ENCODE assay signal across 1 cellular context in the genomic region with DNA sequence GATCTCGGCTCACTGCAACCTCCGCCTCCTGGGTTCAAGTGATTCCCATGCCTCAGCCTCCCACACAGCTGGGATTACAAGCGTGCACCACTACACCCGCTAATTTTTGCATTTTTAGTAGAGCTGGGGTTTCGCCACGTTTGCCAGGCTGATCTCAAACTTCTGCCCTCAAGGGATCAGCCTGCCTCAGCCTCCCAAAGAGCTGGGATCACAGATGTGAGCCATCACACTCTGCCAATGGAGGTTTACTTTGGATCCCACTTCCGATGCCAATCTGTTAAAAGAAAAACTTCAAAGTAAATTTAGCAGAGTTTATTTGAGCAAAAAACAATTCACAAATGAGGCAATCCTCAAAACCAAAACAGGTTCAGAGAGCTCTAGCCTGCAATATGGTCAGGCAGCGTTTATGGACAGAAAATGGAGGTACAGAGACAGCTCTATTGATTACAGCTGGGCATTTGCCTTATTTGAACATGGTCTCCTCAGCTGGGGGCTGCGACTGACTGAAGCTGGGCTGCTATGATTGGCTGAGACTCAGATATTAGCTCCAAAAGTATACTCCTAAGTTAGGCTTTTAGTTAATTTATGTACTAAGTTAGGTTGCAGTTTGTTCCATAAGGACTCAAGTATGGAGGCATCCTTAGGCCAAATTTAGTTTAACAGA.
TF ChIP-seq lines count a peak whose summit lies in the region.

No MANE protein-coding gene starts in this region.

TF ChIP-seq in H1, 55 proteins besides CTCF, POLR2A, EP300 and RAD21:
- TF ChIP-seq HDAC2 (IDR thresholded peaks at IDR 0.05; ENCODE audit: borderline replicate concordance in 1 of 2, low read depth in 2 of 2, low read length in 2 of 2) (no peak), TCF12 (IDR thresholded peaks at IDR 0.05; ENCODE audit: low read depth, low read length) (no peak), BRCA1 (IDR thresholded peaks at IDR 0.05; ENCODE audit: low read depth, low read length) (no peak), RXRA (IDR thresholded peaks at IDR 0.05; ENCODE audit: insufficient read depth, low read depth, low read length) (no peak), POLR2AphosphoS5 (IDR thresholded peaks at IDR 0.05; ENCODE audit: low read depth, low read length) (no peak), SP4 (IDR thresholded peaks at IDR 0.05; ENCODE audit: low read length) (no peak), ZNF274 (IDR thresholded peaks at IDR 0.05; ENCODE audit: borderline replicate concordance, extremely low read depth, low read length) (no peak)
- TF ChIP-seq, protein P1, sequence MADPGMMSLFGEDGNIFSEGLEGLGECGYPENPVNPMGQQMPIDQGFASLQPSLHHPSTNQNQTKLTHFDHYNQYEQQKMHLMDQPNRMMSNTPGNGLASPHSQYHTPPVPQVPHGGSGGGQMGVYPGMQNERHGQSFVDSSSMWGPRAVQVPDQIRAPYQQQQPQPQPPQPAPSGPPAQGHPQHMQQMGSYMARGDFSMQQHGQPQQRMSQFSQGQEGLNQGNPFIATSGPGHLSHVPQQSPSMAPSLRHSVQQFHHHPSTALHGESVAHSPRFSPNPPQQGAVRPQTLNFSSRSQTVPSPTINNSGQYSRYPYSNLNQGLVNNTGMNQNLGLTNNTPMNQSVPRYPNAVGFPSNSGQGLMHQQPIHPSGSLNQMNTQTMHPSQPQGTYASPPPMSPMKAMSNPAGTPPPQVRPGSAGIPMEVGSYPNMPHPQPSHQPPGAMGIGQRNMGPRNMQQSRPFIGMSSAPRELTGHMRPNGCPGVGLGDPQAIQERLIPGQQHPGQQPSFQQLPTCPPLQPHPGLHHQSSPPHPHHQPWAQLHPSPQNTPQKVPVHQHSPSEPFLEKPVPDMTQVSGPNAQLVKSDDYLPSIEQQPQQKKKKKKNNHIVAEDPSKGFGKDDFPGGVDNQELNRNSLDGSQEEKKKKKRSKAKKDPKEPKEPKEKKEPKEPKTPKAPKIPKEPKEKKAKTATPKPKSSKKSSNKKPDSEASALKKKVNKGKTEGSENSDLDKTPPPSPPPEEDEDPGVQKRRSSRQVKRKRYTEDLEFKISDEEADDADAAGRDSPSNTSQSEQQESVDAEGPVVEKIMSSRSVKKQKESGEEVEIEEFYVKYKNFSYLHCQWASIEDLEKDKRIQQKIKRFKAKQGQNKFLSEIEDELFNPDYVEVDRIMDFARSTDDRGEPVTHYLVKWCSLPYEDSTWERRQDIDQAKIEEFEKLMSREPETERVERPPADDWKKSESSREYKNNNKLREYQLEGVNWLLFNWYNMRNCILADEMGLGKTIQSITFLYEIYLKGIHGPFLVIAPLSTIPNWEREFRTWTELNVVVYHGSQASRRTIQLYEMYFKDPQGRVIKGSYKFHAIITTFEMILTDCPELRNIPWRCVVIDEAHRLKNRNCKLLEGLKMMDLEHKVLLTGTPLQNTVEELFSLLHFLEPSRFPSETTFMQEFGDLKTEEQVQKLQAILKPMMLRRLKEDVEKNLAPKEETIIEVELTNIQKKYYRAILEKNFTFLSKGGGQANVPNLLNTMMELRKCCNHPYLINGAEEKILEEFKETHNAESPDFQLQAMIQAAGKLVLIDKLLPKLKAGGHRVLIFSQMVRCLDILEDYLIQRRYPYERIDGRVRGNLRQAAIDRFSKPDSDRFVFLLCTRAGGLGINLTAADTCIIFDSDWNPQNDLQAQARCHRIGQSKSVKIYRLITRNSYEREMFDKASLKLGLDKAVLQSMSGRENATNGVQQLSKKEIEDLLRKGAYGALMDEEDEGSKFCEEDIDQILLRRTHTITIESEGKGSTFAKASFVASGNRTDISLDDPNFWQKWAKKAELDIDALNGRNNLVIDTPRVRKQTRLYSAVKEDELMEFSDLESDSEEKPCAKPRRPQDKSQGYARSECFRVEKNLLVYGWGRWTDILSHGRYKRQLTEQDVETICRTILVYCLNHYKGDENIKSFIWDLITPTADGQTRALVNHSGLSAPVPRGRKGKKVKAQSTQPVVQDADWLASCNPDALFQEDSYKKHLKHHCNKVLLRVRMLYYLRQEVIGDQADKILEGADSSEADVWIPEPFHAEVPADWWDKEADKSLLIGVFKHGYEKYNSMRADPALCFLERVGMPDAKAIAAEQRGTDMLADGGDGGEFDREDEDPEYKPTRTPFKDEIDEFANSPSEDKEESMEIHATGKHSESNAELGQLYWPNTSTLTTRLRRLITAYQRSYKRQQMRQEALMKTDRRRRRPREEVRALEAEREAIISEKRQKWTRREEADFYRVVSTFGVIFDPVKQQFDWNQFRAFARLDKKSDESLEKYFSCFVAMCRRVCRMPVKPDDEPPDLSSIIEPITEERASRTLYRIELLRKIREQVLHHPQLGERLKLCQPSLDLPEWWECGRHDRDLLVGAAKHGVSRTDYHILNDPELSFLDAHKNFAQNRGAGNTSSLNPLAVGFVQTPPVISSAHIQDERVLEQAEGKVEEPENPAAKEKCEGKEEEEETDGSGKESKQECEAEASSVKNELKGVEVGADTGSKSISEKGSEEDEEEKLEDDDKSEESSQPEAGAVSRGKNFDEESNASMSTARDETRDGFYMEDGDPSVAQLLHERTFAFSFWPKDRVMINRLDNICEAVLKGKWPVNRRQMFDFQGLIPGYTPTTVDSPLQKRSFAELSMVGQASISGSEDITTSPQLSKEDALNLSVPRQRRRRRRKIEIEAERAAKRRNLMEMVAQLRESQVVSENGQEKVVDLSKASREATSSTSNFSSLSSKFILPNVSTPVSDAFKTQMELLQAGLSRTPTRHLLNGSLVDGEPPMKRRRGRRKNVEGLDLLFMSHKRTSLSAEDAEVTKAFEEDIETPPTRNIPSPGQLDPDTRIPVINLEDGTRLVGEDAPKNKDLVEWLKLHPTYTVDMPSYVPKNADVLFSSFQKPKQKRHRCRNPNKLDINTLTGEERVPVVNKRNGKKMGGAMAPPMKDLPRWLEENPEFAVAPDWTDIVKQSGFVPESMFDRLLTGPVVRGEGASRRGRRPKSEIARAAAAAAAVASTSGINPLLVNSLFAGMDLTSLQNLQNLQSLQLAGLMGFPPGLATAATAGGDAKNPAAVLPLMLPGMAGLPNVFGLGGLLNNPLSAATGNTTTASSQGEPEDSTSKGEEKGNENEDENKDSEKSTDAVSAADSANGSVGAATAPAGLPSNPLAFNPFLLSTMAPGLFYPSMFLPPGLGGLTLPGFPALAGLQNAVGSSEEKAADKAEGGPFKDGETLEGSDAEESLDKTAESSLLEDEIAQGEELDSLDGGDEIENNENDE (IDR thresholded peaks at IDR 0.05; ENCODE audit: insufficient replicate concordance, low read length): no peak
TF ChIP-seq in H1: peak in this region for 0.
